ENCODE assay signal across 27 cellular contexts in the genomic region with DNA sequence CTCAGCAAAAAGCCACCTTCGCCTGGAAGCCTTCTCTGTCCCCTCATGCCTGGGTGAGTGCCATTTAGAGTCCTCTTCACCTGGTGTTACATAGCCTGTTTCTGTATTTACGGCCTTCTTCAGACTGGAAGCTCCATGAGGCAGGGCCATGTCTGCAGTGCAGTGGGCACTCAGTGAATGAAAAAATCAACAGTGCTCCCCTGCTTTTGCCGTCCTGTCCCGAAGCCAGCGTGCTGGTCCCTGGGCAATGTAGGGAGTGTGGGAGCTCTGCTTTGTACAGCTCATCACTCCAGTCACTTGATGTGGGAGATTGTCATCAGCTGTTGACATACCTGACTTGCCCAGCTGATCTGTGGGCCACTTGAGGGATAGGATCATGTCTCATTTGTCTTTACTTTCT.
"Had no signal": no experiment of that assay in that cellular context is flagged by ENCODE, and none has a peak within 500 bp of the region (broad histone marks: within the 10 kb centered on the region; RNA-seq: fewer than 3 reads in every experiment).

No MANE protein-coding gene starts in this region.

- H3K27me3 ChIP-seq: left lung, ovary, right atrium auricular region, right lobe of liver, stomach, testis, thyroid gland, transverse colon, upper lobe of right lung had no signal

- H3K36me3 Mint-ChIP-seq: immature natural killer cell; naive B cell; natural killer cell treated with Interleukin-12 subunit alpha and Interleukin-12 subunit beta and Interleukin-15 and Interleukin-18, amount 100 ng/mL, for 72 hours; stimulated activated naive B cell treated with anti-CD40 and anti-IgM and Interleukin-4, amounts not matched to agents 10 μg/mL and 1 μg/mL and 100 μg/mL, for 72 hours had no signal

- H3K4me3 Mint-ChIP-seq: immature natural killer cell; naive B cell; natural killer cell treated with Interleukin-12 subunit alpha and Interleukin-12 subunit beta and Interleukin-15 and Interleukin-18, amount 100 ng/mL, for 72 hours; stimulated activated naive B cell treated with anti-CD40 and anti-IgM and Interleukin-4, amounts not matched to agents 10 μg/mL and 1 μg/mL and 100 μg/mL, for 72 hours had no signal

- H3K9me3 ChIP-seq: lower lobe of right lung, ovary, right atrium auricular region, right lobe of liver, testis, thyroid gland, transverse colon, upper lobe of right lung had no signal

- H3K27me3 Mint-ChIP-seq: naive B cell, progenitor cell of endocrine pancreas had no signal

- DNase-seq: hippocampal formation; immature natural killer cell; kidney; left colon; left lung; lower lobe of right lung; mammary epithelial cell; mesenchymal stem cell; naive B cell; nucleus accumbens; ovary; right lobe of liver; stimulated activated CD4-positive, alpha-beta T cell treated with anti-CD3 and anti-CD28 coated beads, Interleukin-12 subunit alpha, Interleukin-12 subunit beta, amount 100 ng/mL, for 4 hours; stimulated activated CD4-positive, alpha-beta T cell treated with anti-CD3 and anti-CD28 coated beads, Interleukin-15, amount 100 ng/mL, for 24 hours; stimulated activated CD4-positive, alpha-beta T cell treated with anti-CD3 and anti-CD28 coated beads, Interleukin-2, amount 100 ng/mL, for 24 hours; stimulated activated CD4-positive, alpha-beta T cell treated with anti-CD3 and anti-CD28 coated beads, Interleukin-4, amount 100 ng/mL, for 1 hour; stimulated activated naive B cell treated with anti-CD40 and anti-IgM and Interleukin-4, amounts not matched to agents 10 μg/mL and 1 μg/mL and 100 μg/mL, for 72 hours; stimulated activated naive CD8-positive, alpha-beta T cell treated with anti-CD3 and anti-CD28 coated beads, Interleukin-15, Interleukin-2, amounts not matched to agents 100 U/mL and 50 U/mL, for 24 hours; stomach; testis; thyroid gland; transverse colon; upper lobe of right lung had no signal

- H3K27ac ChIP-seq: left lung, lower lobe of right lung, ovary, right atrium auricular region, right lobe of liver, skin epidermis, stomach, testis, thyroid gland, transverse colon, upper lobe of right lung had no signal

- H3K4me1 ChIP-seq: left lung, lower lobe of right lung, right atrium auricular region, right lobe of liver, stomach, testis, thyroid gland, transverse colon, upper lobe of right lung had no signal

- H3K4me1 Mint-ChIP-seq: immature natural killer cell; naive B cell; stimulated activated naive B cell treated with anti-CD40 and anti-IgM and Interleukin-4, amounts not matched to agents 10 μg/mL and 1 μg/mL and 100 μg/mL, for 72 hours had no signal

- H3K27ac Mint-ChIP-seq: immature natural killer cell; naive B cell; natural killer cell treated with Interleukin-12 subunit alpha and Interleukin-12 subunit beta and Interleukin-15 and Interleukin-18, amount 100 ng/mL, for 72 hours; progenitor cell of endocrine pancreas; stimulated activated naive B cell treated with anti-CD40 and anti-IgM and Interleukin-4, amounts not matched to agents 10 μg/mL and 1 μg/mL and 100 μg/mL, for 72 hours had no signal

- H3K9me3 Mint-ChIP-seq: natural killer cell treated with Interleukin-12 subunit alpha and Interleukin-12 subunit beta and Interleukin-15 and Interleukin-18, amount 100 ng/mL, for 72 hours had no signal

- ATAC-seq: left colon; left lung; lower lobe of right lung; natural killer cell treated with Interleukin-12 subunit alpha and Interleukin-12 subunit beta and Interleukin-15 and Interleukin-18, amount 100 ng/mL, for 72 hours; right lobe of liver; stimulated activated naive B cell treated with anti-CD40 and anti-IgM and Interleukin-4, amounts not matched to agents 10 μg/mL and 1 μg/mL and 100 μg/mL, for 72 hours; stimulated activated naive CD8-positive, alpha-beta T cell treated with anti-CD3 and anti-CD28 coated beads, Interleukin-15, Interleukin-2, amounts not matched to agents 100 U/mL and 50 U/mL, for 24 hours; upper lobe of right lung had no signal

- H3K36me3 ChIP-seq: left lung, lower lobe of right lung, ovary, right atrium auricular region, right lobe of liver, stomach, thyroid gland, transverse colon, upper lobe of right lung had no signal

- H3K4me3 ChIP-seq: left lung, lower lobe of right lung, ovary, right atrium auricular region, right lobe of liver, skin epidermis, stomach, testis, thyroid gland, transverse colon, upper lobe of right lung had no signal
